10 cellular contexts compared by ENCODE assay signal in the genomic region with DNA sequence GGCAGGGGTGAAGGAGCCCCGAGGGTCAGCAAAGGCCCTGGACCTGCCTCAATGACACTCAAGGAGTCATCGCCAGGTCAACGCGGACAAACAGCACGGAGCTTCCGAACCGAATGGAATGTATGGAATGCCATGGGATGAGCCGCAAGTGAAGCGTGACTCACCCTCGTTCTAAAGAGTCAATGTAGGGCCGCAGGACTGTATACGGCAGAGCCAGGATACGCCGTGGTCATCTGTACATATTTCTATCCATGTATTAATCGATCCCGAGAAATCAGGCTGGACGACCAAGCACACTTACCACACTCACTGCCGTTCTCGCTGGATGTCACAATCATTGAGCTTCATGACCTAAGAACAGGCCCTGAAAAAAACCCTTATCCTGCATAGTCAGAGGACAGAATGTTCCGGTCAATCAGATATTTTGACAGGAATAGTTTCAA. TPM values are rescaled to one million over a fixed set of nuclear protein-coding genes. Genes with fewer than 3 reads are reported as not detected.
DNase-seq lines count a peak whose midpoint lies in the region; TF ChIP-seq lines count a peak whose summit lies in the region.
"Had no signal": no experiment of that assay in that cellular context is flagged by ENCODE, and none has a peak within 500 bp of the region (broad histone marks: within the 10 kb centered on the region; RNA-seq: fewer than 3 reads in every experiment).

No MANE protein-coding gene starts in this region.

- H3K14ac ChIP-seq in mesenchymal stem cell (ENCODE audit: low read length in 2 of 2) = no peak overlapping the region

- H3K9me3 ChIP-seq in AG04450 (ENCODE audit: control insufficient read depth, insufficient read depth, low read length) (no peaks in the 10 kb centered on the region; the same call in 1 of the 2 replicates), mesenchymal stem cell (ENCODE audit: control insufficient read depth, low read length) (no peaks in the 10 kb centered on the region), colonic mucosa (no peaks in the 10 kb centered on the region)

- TF ChIP-seq CTCF in AG04450 (IDR thresholded peaks at IDR 0.05; ENCODE audit: low read depth, low read length) (no peak), colonic mucosa (IDR thresholded peaks at IDR 0.05) (no peak)

- peak overlapping the region; percentile 54 for H3K4me2 ChIP-seq in mesenchymal stem cell (ENCODE audit: low read length, poor library complexity, severe bottlenecking)

- peak overlapping the region; percentile 39 for H2AK5ac ChIP-seq in mesenchymal stem cell (ENCODE audit: low read length, severe bottlenecking)

- WGBS in mesenchymal stem cell = 5% methylated on average over 20 of the region's 20 CpGs

- no peak overlapping the region for H2AFZ ChIP-seq in mesenchymal stem cell (ENCODE audit: low read depth, low read length)

- peak overlapping the region; percentile 69 for H4K8ac ChIP-seq in mesenchymal stem cell (ENCODE audit: low read length)

- intact Hi-C loops in colonic mucosa (cut with DNase I) = no loop called here

- DNase-seq in AG04450 (ENCODE audit: low read depth, low spot score) = peak; percentile 50
- peak; percentile 58 for DNase-seq in HuH-7.5 (ENCODE audit: low spot score)
- peak; percentile 86 for DNase-seq in dermis blood vessel endothelial cell
- DNase-seq in mesenchymal stem cell = peak; percentile 93
- no peak for DNase-seq in UCSD-AML1 (lab: John Stamatoyannopoulos, UW; ENCODE audit: unreplicated experiment)
- no peak for DNase-seq in NCI-H2196 treated with DMSO at 0.1 percent for 48 hours (lab: John Stamatoyannopoulos, UW; ENCODE audit: unreplicated experiment)
- DNase-seq in cerebellar cortex (ENCODE audit: low spot score) = no peak
- DNase-seq in colonic mucosa = no peak
- DNase-seq: activated naive CD8-positive, alpha-beta T cell treated with anti-CD3 and anti-CD28 coated beads, Interleukin-2, amount 10 ng/mL, durations not matched to agents 7 days and 5 days; NCI-H526 had no signal

- no peak overlapping the region for H2BK12ac ChIP-seq in mesenchymal stem cell (ENCODE audit: low read length in 2 of 2)

- POLR2A ChIA-PET in AG04450 (lab: Yijun Ruan, JAX) = no interaction called here

- H3K27me3 ChIP-seq in AG04450 (ENCODE audit: control insufficient read depth, insufficient read depth, low read length) (no peaks in the 10 kb centered on the region), mesenchymal stem cell (ENCODE audit: control insufficient read depth in 1 of 2, insufficient read depth in 1 of 2, low read length in 2 of 2) (no peaks in the 10 kb centered on the region), colonic mucosa (no peaks in the 10 kb centered on the region)

- H3K36me3 ChIP-seq in mesenchymal stem cell (ENCODE audit: control insufficient read depth in 1 of 2, insufficient read depth in 2 of 2, low read depth in 1 of 2, low read length in 2 of 2) (peaks cover 0 to 7% of the 10 kb centered on the region in 2 experiments), colonic mucosa (no peaks in the 10 kb centered on the region)

- H2BK15ac ChIP-seq in mesenchymal stem cell (ENCODE audit: low read depth, poor library complexity, severe bottlenecking) = peak overlapping the region; percentile 80

- CTCF ChIA-PET in AG04450 (lab: Charles Lee) = interaction anchor here (0.6 kb wide), 1 partner anchor 38 kb away, joined by 3 read pairs; no protein-coding TSS in a partner anchor

- H3K18ac ChIP-seq in mesenchymal stem cell (ENCODE audit: low read depth in 1 of 2, low read length in 2 of 2) = peak overlapping the region; percentile 28

- no peak overlapping the region for H2BK5ac ChIP-seq in mesenchymal stem cell (ENCODE audit: low read depth, low read length, poor library complexity, severe bottlenecking)

- H3K4ac ChIP-seq in mesenchymal stem cell (ENCODE audit: low read depth in 1 of 2, low read length in 2 of 2) = no peak overlapping the region

- H4K91ac ChIP-seq in mesenchymal stem cell (ENCODE audit: low read length) = peak overlapping the region; percentile 50

- peaks cover 30% of the 10 kb centered on the region for H3K79me1 ChIP-seq in mesenchymal stem cell (replicated peaks; ENCODE audit: low read length, poor library complexity, severe bottlenecking)

- no peak overlapping the region for H3K23ac ChIP-seq in mesenchymal stem cell (ENCODE audit: low read length in 2 of 2)

- peaks cover 29% of the 10 kb centered on the region for H3K4me1 ChIP-seq in mesenchymal stem cell (ENCODE audit: control insufficient read depth, insufficient read depth, low read depth, low read length)
- no peaks in the 10 kb centered on the region for H3K4me1 ChIP-seq in colonic mucosa

- no peak overlapping the region for H3K4me3 ChIP-seq in AG04450 (ENCODE audit: low read depth, low read length)
- no peak overlapping the region for H3K4me3 ChIP-seq in mesenchymal stem cell (ENCODE audit: insufficient read depth in 1 of 2, low read depth in 1 of 2, low read length in 2 of 2)
- no peak overlapping the region for H3K4me3 ChIP-seq in colonic mucosa

- H2BK120ac ChIP-seq in mesenchymal stem cell (ENCODE audit: low read depth, low read length) = no peak overlapping the region

- H3K9ac ChIP-seq in mesenchymal stem cell (ENCODE audit: low read length) = no peak overlapping the region
- H3K9ac ChIP-seq in colonic mucosa (ENCODE audit: low read depth in 2 of 2, low read length in 2 of 2) = no peak overlapping the region

- H3K27ac ChIP-seq in AG04450 (ENCODE audit: low read depth, low read length) = peak overlapping the region; percentile 65
- peak overlapping the region; percentile 71 for H3K27ac ChIP-seq in mesenchymal stem cell (ENCODE audit: low read length, poor library complexity, severe bottlenecking)
- H3K27ac ChIP-seq in colonic mucosa = no peak overlapping the region

RNA-seq across cellular contexts. Expression of a gene that starts 4.3 kb away (rescaled TPM):
- polyA plus RNA-seq in AG04450 (2011; rRNA removed) = 40.2 and 53.0 TPM in 2 replicates
- polyA minus RNA-seq in AG04450 (2011; rRNA and poly(A)+ RNA removed) = 63.4 and 80.5 TPM in 2 replicates
- 9.4 and 18.5 TPM in 2 replicates for total RNA-seq in dermis blood vessel endothelial cell
- polyA plus RNA-seq in mesenchymal stem cell (2013, experiment 1 of 2) = 26.3 TPM
- 28.5 TPM for polyA plus RNA-seq in mesenchymal stem cell (2013, experiment 2 of 2)
- total RNA-seq in colonic mucosa = 10 to 100 TPM; 22.4 to 36.7 TPM

RNA-seq across cellular contexts. Expression of a gene that starts 44.7 kb away (rescaled TPM):
- 101 and 110 TPM in 2 replicates for polyA plus RNA-seq in AG04450 (2011; rRNA removed)
- 94.4 and 101 TPM in 2 replicates for polyA minus RNA-seq in AG04450 (2011; rRNA and poly(A)+ RNA removed)
- total RNA-seq in dermis blood vessel endothelial cell (250 and 320 TPM in 2 replicates), colonic mucosa (100 to 1,000 TPM in 1 of 2 donors, 10 to 100 TPM in 1; 94.4 to 180 TPM)
- 81.4 TPM for polyA plus RNA-seq in mesenchymal stem cell (2013, experiment 1 of 2)
- polyA plus RNA-seq in mesenchymal stem cell (2013, experiment 2 of 2) = 76.2 TPM

Comparison
In these comparisons a context has a peak if more than half of its experiments do, and no peak if none do; other contexts are left out.
1. DNase-seq: peak in AG04450 (single experiment), HuH-7.5 (single experiment), dermis blood vessel endothelial cell (single experiment) and mesenchymal stem cell (single experiment); none in UCSD-AML1 (single experiment), NCI-H2196 treated with DMSO at 0.1 percent for 48 hours (single experiment), cerebellar cortex (single experiment) and colonic mucosa (single experiment).